ENCODE assay signal across 1 cellular context in genomic region chr6:168150551-168151444, GRCh38.
TF ChIP-seq lines count a peak whose summit lies in the region.

No MANE protein-coding gene starts in this region.

TF ChIP-seq in Ishikawa, 13 proteins besides CTCF, POLR2A, EP300 and RAD21 (continued from another document):
- TF ChIP-seq REST (IDR thresholded peaks at IDR 0.05; ENCODE audit: low read depth) (no peak), NFIC (IDR thresholded peaks at IDR 0.05) (no peak), YY1 (IDR thresholded peaks at IDR 0.05; ENCODE audit: low read depth) (no peak), ZBTB7A (IDR thresholded peaks at IDR 0.05; ENCODE audit: low read depth) (no peak), TCF12 (IDR thresholded peaks at IDR 0.05; ENCODE audit: low read depth) (no peak)
TF ChIP-seq in Ishikawa: peak in this region for 0.
